In the genomic region with DNA sequence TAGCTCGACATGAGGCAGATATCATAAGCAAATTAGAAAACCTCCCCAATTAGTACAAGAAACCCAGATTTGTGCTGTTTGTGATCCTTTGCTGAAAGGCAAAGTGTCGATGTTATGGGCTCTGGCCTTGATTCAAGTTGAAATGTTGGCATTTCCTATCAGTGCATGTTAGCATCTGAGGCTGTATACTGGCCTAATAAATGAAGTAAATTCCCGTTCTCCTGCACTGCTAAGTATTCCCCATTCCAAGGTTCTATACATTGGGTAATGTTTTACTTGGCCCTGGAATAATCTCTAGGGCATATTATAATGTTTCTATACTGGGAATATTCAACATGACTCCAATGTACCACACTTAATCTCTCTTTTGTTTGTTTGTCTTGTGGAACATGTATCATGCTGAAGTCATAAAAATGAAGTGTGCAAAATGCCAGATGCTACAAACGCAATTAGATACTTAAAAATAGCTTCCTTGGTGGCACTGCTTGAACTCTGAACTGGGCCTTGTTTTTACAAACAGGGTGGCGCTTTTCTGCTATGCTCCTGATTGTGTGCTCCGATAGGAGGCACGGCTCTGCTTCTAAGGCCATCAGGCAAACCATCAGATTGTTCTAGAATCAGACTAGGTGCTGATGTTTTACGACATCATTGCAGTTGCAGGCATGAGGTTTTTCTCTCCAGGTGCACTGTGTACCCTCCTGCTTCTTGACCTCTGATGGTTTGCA, we compare ENCODE assay signal across 1 cellular context.
TF ChIP-seq lines count a peak whose summit lies in the region.

No MANE protein-coding gene starts in this region.

TF ChIP-seq in SK-N-SH, 30 proteins besides CTCF, POLR2A, EP300 and RAD21 (continued from another document):
- TF ChIP-seq, protein P1, sequence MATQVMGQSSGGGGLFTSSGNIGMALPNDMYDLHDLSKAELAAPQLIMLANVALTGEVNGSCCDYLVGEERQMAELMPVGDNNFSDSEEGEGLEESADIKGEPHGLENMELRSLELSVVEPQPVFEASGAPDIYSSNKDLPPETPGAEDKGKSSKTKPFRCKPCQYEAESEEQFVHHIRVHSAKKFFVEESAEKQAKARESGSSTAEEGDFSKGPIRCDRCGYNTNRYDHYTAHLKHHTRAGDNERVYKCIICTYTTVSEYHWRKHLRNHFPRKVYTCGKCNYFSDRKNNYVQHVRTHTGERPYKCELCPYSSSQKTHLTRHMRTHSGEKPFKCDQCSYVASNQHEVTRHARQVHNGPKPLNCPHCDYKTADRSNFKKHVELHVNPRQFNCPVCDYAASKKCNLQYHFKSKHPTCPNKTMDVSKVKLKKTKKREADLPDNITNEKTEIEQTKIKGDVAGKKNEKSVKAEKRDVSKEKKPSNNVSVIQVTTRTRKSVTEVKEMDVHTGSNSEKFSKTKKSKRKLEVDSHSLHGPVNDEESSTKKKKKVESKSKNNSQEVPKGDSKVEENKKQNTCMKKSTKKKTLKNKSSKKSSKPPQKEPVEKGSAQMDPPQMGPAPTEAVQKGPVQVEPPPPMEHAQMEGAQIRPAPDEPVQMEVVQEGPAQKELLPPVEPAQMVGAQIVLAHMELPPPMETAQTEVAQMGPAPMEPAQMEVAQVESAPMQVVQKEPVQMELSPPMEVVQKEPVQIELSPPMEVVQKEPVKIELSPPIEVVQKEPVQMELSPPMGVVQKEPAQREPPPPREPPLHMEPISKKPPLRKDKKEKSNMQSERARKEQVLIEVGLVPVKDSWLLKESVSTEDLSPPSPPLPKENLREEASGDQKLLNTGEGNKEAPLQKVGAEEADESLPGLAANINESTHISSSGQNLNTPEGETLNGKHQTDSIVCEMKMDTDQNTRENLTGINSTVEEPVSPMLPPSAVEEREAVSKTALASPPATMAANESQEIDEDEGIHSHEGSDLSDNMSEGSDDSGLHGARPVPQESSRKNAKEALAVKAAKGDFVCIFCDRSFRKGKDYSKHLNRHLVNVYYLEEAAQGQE (IDR thresholded peaks at IDR 0.05; ENCODE audit: low read depth, low read length): no peak
- TF ChIP-seq JUND (IDR thresholded peaks at IDR 0.05): no peak
- TF ChIP-seq, protein P2, sequence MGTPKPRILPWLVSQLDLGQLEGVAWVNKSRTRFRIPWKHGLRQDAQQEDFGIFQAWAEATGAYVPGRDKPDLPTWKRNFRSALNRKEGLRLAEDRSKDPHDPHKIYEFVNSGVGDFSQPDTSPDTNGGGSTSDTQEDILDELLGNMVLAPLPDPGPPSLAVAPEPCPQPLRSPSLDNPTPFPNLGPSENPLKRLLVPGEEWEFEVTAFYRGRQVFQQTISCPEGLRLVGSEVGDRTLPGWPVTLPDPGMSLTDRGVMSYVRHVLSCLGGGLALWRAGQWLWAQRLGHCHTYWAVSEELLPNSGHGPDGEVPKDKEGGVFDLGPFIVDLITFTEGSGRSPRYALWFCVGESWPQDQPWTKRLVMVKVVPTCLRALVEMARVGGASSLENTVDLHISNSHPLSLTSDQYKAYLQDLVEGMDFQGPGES (IDR thresholded peaks at IDR 0.05; ENCODE audit: low read depth, low read length): no peak
- no peak for TF ChIP-seq NFIC (IDR thresholded peaks at IDR 0.05; ENCODE audit: borderline replicate concordance)
- no peak for TF ChIP-seq MEF2A (IDR thresholded peaks at IDR 0.05; ENCODE audit: borderline replicate concordance, low read depth)
- TF ChIP-seq YY1 (IDR thresholded peaks at IDR 0.05; ENCODE audit: low read depth): no peak
- TF ChIP-seq, protein P3, sequence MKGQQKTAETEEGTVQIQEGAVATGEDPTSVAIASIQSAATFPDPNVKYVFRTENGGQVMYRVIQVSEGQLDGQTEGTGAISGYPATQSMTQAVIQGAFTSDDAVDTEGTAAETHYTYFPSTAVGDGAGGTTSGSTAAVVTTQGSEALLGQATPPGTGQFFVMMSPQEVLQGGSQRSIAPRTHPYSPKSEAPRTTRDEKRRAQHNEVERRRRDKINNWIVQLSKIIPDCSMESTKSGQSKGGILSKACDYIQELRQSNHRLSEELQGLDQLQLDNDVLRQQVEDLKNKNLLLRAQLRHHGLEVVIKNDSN (IDR thresholded peaks at IDR 0.05; ENCODE audit: borderline replicate concordance, low read depth): no peak
- TF ChIP-seq, protein P4, sequence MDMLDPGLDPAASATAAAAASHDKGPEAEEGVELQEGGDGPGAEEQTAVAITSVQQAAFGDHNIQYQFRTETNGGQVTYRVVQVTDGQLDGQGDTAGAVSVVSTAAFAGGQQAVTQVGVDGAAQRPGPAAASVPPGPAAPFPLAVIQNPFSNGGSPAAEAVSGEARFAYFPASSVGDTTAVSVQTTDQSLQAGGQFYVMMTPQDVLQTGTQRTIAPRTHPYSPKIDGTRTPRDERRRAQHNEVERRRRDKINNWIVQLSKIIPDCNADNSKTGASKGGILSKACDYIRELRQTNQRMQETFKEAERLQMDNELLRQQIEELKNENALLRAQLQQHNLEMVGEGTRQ (IDR thresholded peaks at IDR 0.05; ENCODE audit: borderline replicate concordance, low read depth, low read length): no peak
- TF ChIP-seq TCF12 (IDR thresholded peaks at IDR 0.05): no peak
- TF ChIP-seq, protein P5, sequence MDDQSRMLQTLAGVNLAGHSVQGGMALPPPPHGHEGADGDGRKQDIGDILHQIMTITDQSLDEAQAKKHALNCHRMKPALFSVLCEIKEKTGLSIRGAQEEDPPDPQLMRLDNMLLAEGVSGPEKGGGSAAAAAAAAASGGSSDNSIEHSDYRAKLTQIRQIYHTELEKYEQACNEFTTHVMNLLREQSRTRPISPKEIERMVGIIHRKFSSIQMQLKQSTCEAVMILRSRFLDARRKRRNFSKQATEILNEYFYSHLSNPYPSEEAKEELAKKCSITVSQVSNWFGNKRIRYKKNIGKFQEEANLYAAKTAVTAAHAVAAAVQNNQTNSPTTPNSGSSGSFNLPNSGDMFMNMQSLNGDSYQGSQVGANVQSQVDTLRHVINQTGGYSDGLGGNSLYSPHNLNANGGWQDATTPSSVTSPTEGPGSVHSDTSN (IDR thresholded peaks at IDR 0.05): no peak
- no peak for TF ChIP-seq RCOR1 (IDR thresholded peaks at IDR 0.05; ENCODE audit: low read length)
- no peak for TF ChIP-seq RXRA (IDR thresholded peaks at IDR 0.05; ENCODE audit: borderline replicate concordance, low read depth)
- TF ChIP-seq ELF1 (IDR thresholded peaks at IDR 0.05): no peak
TF ChIP-seq in SK-N-SH: peak in this region for 0.
